In the genomic region with DNA sequence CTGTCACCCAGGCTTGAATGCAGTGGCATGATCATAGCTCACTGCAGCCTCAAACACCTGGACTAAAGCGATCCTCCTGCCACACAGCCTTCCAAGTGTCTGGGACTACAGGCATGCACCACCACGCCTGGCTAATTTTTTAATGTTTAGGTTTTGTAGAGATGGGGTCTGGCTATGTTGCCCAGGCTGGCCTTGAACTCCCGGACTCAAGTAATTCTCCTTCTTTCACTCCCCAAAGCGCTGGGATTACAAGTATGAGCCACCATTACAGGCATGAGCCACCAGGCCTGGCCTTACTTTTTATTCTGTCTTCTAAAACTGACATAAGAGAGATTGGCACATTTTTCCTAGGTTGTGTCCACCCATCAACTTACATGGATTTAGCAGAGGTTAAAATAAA, we compare ENCODE assay signal across 20 cellular contexts. TPM values are rescaled to one million over a fixed set of nuclear protein-coding genes. Genes with fewer than 3 reads are reported as not detected.
DNase-seq lines count a peak whose midpoint lies in the region; TF ChIP-seq lines count a peak whose summit lies in the region.
"Had no signal": no experiment of that assay in that cellular context is flagged by ENCODE, and none has a peak within 500 bp of the region (broad histone marks: within the 10 kb centered on the region; RNA-seq: fewer than 3 reads in every experiment).

No MANE protein-coding gene starts in this region.

- H4K12ac ChIP-seq in trophoblast cell (ENCODE audit: low read depth, low read length), result no peak overlapping the region

- 98% methylated on average over 4 of the region's 4 CpGs for WGBS in mammary epithelial cell (ENCODE audit: low coverage, missing lambda C conversion rate)
- no CpG with 5 or more reads among the region's 4 CpGs for WGBS in trophoblast cell (ENCODE audit: extremely low coverage, insufficient coverage, insufficient read length)

- H3K79me2 ChIP-seq in mammary epithelial cell (ENCODE audit: insufficient read depth, low read length), result no peaks in the 10 kb centered on the region
- H3K79me2 ChIP-seq in trophoblast cell (ENCODE audit: control insufficient read depth, insufficient read depth, low read length, poor library complexity), result peaks cover 2% of the 10 kb centered on the region

- H4K20me1 ChIP-seq in mammary epithelial cell (ENCODE audit: insufficient read depth, low read length), result no peaks in the 10 kb centered on the region

- H3K4me1 ChIP-seq in breast epithelium (peaks cover 0 to 3% of the 10 kb centered on the region in 2 donors), mammary epithelial cell (ENCODE audit: insufficient read depth, low read length) (peaks cover 8% of the 10 kb centered on the region), ascending aorta (peaks cover 0 to 7% of the 10 kb centered on the region in 2 donors), rectal smooth muscle tissue (ENCODE audit: control insufficient read depth, insufficient read depth, low read length) (peaks cover 13% of the 10 kb centered on the region), tibial artery (peaks cover 0 to 19% (median 8%) of the 10 kb centered on the region in 4 donors), trophoblast cell (ENCODE audit: control insufficient read depth in 1 of 2, insufficient read depth in 2 of 2, low read length in 2 of 2) (peaks cover 7 to 10% of the 10 kb centered on the region in 2 experiments)

- H3K4me3 ChIP-seq in breast epithelium (no peak overlapping the region), mammary epithelial cell (replicated peaks in 1 of 3; ENCODE audit: insufficient read depth in 1 of 3, low read depth in 2 of 3, low read length in 3 of 3) (no peak overlapping the region), ascending aorta (no peak overlapping the region), rectal smooth muscle tissue (ENCODE audit: low read length) (no peak overlapping the region), tibial artery (no peak overlapping the region), trophoblast cell (ENCODE audit: low read depth, low read length) (no peak overlapping the region)

- in situ Hi-C loops in mammary epithelial cell (cut with MboI; ENCODE audit: low sequenced_read_pairs in 2 of 2), result no loop called here

- H3K4ac ChIP-seq in trophoblast cell (ENCODE audit: low read depth, low read length), result no peak overlapping the region

- intact Hi-C loops in breast epithelium (cut with DNase I; ENCODE audit: low total_unique reads) (no loop called here), mammary epithelial cell (cut with micrococcal nuclease) (no loop called here), ascending aorta (cut with DNase I) (loop anchor here (10.0 kb wide), 1 partner anchor 473 kb away; no protein-coding TSS in a partner anchor), tibial artery (cut with DNase I; ENCODE audit: low total_unique reads) (no loop called here)

- DNase-seq in breast epithelium (ENCODE audit: low spot score in 2 of 2), result no peak
- DNase-seq in mammary epithelial cell, result no peak
- no peak for DNase-seq in ascending aorta (ENCODE audit: low spot score in 2 of 2)
- DNase-seq in tibial artery, result no peak
- DNase-seq in trophoblast cell, result no peak
- DNase-seq in NCI-H2081 treated with DMSO at 0.1 percent for 48 hours (lab: John Stamatoyannopoulos, UW), result no peak
- DNase-seq in activated CD8-positive, alpha-beta memory T cell treated with anti-CD3 and anti-CD28 coated beads, Interleukin-2, amount 50 U/mL, for 48 hours, result no peak
- DNase-seq: CD8-positive, alpha-beta memory T cell; DND-41; GF-D8; HFFc6; KG1; NCI-H1092; NCI-H187; NCI-H2171; NCI-H446 treated with DMSO at 0.1 percent for 48 hours; NCI-H774 had no signal

- peak overlapping the region; percentile 80 to 84 for H3K27ac ChIP-seq in breast epithelium
- no peak overlapping the region for H3K27ac ChIP-seq in mammary epithelial cell (ENCODE audit: insufficient read depth, low read depth, low read length)
- peak overlapping the region; percentile 74 to 76 for H3K27ac ChIP-seq in ascending aorta
- peak overlapping the region; percentile 93 for H3K27ac ChIP-seq in rectal smooth muscle tissue (ENCODE audit: low read depth, low read length)
- peak overlapping the region; percentile 13 to 58 for H3K27ac ChIP-seq in tibial artery
- no peak overlapping the region for H3K27ac ChIP-seq in trophoblast cell (ENCODE audit: low read depth, low read length)
- H3K27ac ChIP-seq: 22Rv1, HL-60 had no signal

- TF ChIP-seq CTCF in breast epithelium (IDR thresholded peaks at IDR 0.05) (no peak), mammary epithelial cell (conservative IDR thresholded peaks at IDR 0.05 in 1 of 2, IDR thresholded peaks at IDR 0.05 in 1 of 2; ENCODE audit: extremely low read depth in 1 of 2, insufficient read depth in 1 of 2, low read depth in 1 of 2, low read length in 2 of 2) (no peak), ascending aorta (IDR thresholded peaks at IDR 0.05) (no peak), tibial artery (IDR thresholded peaks at IDR 0.05) (no peak)

- H2BK5ac ChIP-seq in trophoblast cell (ENCODE audit: low read depth, low read length, poor library complexity), result no peak overlapping the region

- H3K9me3 ChIP-seq in breast epithelium (no peaks in the 10 kb centered on the region), mammary epithelial cell (replicated peaks; ENCODE audit: insufficient read depth, low read length) (no peaks in the 10 kb centered on the region), ascending aorta (no peaks in the 10 kb centered on the region), tibial artery (no peaks in the 10 kb centered on the region), trophoblast cell (ENCODE audit: insufficient read depth, low read depth, low read length) (no peaks in the 10 kb centered on the region)

- TF ChIP-seq POLR2A in breast epithelium (IDR thresholded peaks at IDR 0.05), result no peak

- CTCF ChIA-PET in mammary epithelial cell (lab: Charles Lee; ENCODE audit: low non-redundant PET), result no interaction called here

- H3K4me2 ChIP-seq in mammary epithelial cell (ENCODE audit: insufficient read depth, low read depth, low read length) (no peak overlapping the region), trophoblast cell (ENCODE audit: low read length) (no peak overlapping the region)

- dilution Hi-C loops in mammary epithelial cell (cut with HindIII; ENCODE audit: low sequenced_read_pairs), result no loop called here

- no peak overlapping the region for H3K18ac ChIP-seq in trophoblast cell (ENCODE audit: low read length)

- no peak overlapping the region for H2AK5ac ChIP-seq in trophoblast cell (ENCODE audit: low read length)

- H2AFZ ChIP-seq in mammary epithelial cell (ENCODE audit: low read depth, low read length) (no peak overlapping the region), trophoblast cell (ENCODE audit: insufficient read depth, low read length, poor library complexity) (no peak overlapping the region)

- no peak overlapping the region for H2BK120ac ChIP-seq in trophoblast cell (ENCODE audit: insufficient read depth, low read length, poor library complexity)

- H3K14ac ChIP-seq in trophoblast cell (ENCODE audit: low read length), result no peak overlapping the region

- H4K8ac ChIP-seq in trophoblast cell (ENCODE audit: low read depth, low read length), result no peak overlapping the region

- H4K91ac ChIP-seq in trophoblast cell (ENCODE audit: low read depth, low read length), result no peak overlapping the region

- H2BK12ac ChIP-seq in trophoblast cell (ENCODE audit: low read length), result no peak overlapping the region

- H3K79me1 ChIP-seq in trophoblast cell (ENCODE audit: low read length), result no peaks in the 10 kb centered on the region

- H3K27me3 ChIP-seq in breast epithelium (no peaks in the 10 kb centered on the region), mammary epithelial cell (ENCODE audit: insufficient read depth, low read length) (no peaks in the 10 kb centered on the region), ascending aorta (no peaks in the 10 kb centered on the region), rectal smooth muscle tissue (ENCODE audit: control insufficient read depth, insufficient read depth, low read length) (no peaks in the 10 kb centered on the region), tibial artery (no peaks in the 10 kb centered on the region), trophoblast cell (ENCODE audit: insufficient read depth, low read length) (no peaks in the 10 kb centered on the region)

- no peak overlapping the region for H3K23ac ChIP-seq in trophoblast cell (ENCODE audit: low read length)

- H3K9ac ChIP-seq in mammary epithelial cell (ENCODE audit: insufficient read depth, low read length) (no peak overlapping the region), rectal smooth muscle tissue (ENCODE audit: low read length) (no peak overlapping the region), trophoblast cell (ENCODE audit: low read length) (no peak overlapping the region)

- H3K36me3 ChIP-seq in breast epithelium (no peaks in the 10 kb centered on the region), mammary epithelial cell (ENCODE audit: insufficient read depth, low read length) (no peaks in the 10 kb centered on the region), ascending aorta (peaks cover 0 to 4% of the 10 kb centered on the region in 2 donors), rectal smooth muscle tissue (ENCODE audit: control insufficient read depth, insufficient read depth, low read length) (no peaks in the 10 kb centered on the region), tibial artery (no peaks in the 10 kb centered on the region), trophoblast cell (ENCODE audit: control insufficient read depth in 1 of 2, insufficient read depth in 2 of 2, low read length in 2 of 2) (no peaks in the 10 kb centered on the region)

- BruUV-seq in mammary epithelial cell (replicated peaks; lab: Mats Ljungman, UMichigan), result no TSS peak

RNA-seq across cellular contexts. Expression of gene TACC2, which starts 33.3 kb away (rescaled TPM):
- total RNA-seq in breast epithelium, result 10 to 100 TPM; 26.1 to 30.5 (median 28.5) TPM
- 10 to 100 TPM; 12.7 to 41.7 TPM for total RNA-seq in mammary epithelial cell
- 17.6 TPM for polyA plus RNA-seq in mammary epithelial cell
- 15.5 TPM for polyA minus RNA-seq in mammary epithelial cell
- total RNA-seq in ascending aorta, result 69.1 TPM
- 18.5 and 18.7 TPM in 2 replicates for polyA plus RNA-seq in trophoblast cell (2013)
- total RNA-seq: CD8-positive, alpha-beta memory T cell had no signal
- polyA plus RNA-seq: CD8-positive, alpha-beta memory T cell had no signal

RNA-seq across cellular contexts. Expression of gene NSMCE4A, which starts 47.3 kb away (rescaled TPM):
- total RNA-seq in breast epithelium (100 to 1,000 TPM in 2 of 3 donors, 10 to 100 TPM in 1; 72.2 to 120 (median 119) TPM), mammary epithelial cell (10 to 100 TPM; 14.5 to 28.6 TPM), ascending aorta (63.3 TPM)
- 22.5 TPM for polyA plus RNA-seq in mammary epithelial cell
- polyA minus RNA-seq in mammary epithelial cell, result 28.6 TPM
- polyA plus RNA-seq in trophoblast cell (2013), result 33.3 and 34.1 TPM in 2 replicates

Comparison
In these comparisons a context has a peak if more than half of its experiments do, and no peak if none do; other contexts are left out.
1. H3K27ac ChIP-seq: peak in breast epithelium (2 of 2), ascending aorta (2 of 2), rectal smooth muscle tissue (single experiment) and tibial artery (2 of 2); none in mammary epithelial cell (single experiment) and trophoblast cell (single experiment).